In the genomic region with DNA sequence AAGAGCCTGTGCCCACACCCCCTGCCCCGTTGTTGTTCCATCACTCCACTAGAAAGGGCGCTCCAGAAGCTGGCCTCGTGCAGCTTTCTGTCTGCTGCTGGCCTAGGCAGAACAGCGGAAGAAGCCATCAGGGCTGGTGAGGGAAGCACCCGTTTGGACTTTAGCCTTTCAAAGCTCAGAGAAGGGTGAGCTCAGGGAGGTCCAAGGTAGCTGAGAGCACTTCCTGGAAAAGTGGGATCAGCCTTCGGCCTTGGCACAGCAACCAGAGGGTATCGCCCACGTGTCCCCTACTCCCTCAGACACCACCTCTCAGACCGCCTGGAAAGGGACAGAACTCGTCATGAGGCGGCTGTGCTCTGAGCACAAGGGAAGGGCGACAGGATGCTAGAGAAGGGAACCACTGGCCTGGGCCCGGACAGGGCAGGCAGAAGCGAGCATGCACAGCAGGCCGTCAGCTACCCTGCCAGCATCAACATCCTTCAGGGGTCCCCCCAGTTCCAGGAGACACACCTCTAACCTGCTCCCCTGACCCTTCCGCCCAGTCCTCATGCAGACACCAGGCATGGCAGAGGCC, we compare ENCODE assay signal across 11 cellular contexts. TPM values are rescaled to one million over a fixed set of nuclear protein-coding genes. Genes with fewer than 3 reads are reported as not detected.
DNase-seq lines count a peak whose midpoint lies in the region; ATAC-seq and TF ChIP-seq lines count a peak whose summit lies in the region.
"Not testable (repeated sequence)": the region's sequence is repeated elsewhere in the genome, so short reads cannot be mapped to it uniquely, and the experiment has no call there.
"Had no signal": no experiment of that assay in that cellular context is flagged by ENCODE, and none has a peak within 500 bp of the region (broad histone marks: within the 10 kb centered on the region; RNA-seq: fewer than 3 reads in every experiment).

No MANE protein-coding gene starts in this region.

- H3K4me2 ChIP-seq in hepatocyte, result not testable (repeated sequence)

- TF ChIP-seq CTCF in adrenal gland (IDR thresholded peaks at IDR 0.05); esophagus muscularis mucosa (IDR thresholded peaks at IDR 0.05); heart right ventricle (IDR thresholded peaks at IDR 0.05); hepatocyte (IDR thresholded peaks at IDR 0.05; ENCODE audit: poor library complexity); sigmoid colon (IDR thresholded peaks at IDR 0.05); tibial artery (IDR thresholded peaks at IDR 0.05): not testable (repeated sequence)

- H3K9ac ChIP-seq in mucosa of rectum (ENCODE audit: low read depth in 1 of 2, low read length in 2 of 2), result peak overlapping the region in 1 of 2 donors; percentile 80

- H3K36me3 ChIP-seq in adrenal gland (replicated peaks in 1 of 2) (peaks cover 0 to 16% of the 10 kb centered on the region in 2 donors), esophagus muscularis mucosa (peaks cover 0 to 52% (median 36%) of the 10 kb centered on the region in 4 donors), heart right ventricle (peaks cover 0 to 49% (median 0%) of the 10 kb centered on the region in 9 donors), tibial artery (peaks cover 0 to 61% (median 18%) of the 10 kb centered on the region in 3 donors)
- H3K36me3 ChIP-seq in hepatocyte (replicated peaks; ENCODE audit: insufficient read depth, low read depth); mucosa of rectum (ENCODE audit: control insufficient read depth in 2 of 2, insufficient read depth in 2 of 2, low read length in 2 of 2); sigmoid colon: not testable (repeated sequence)

- H3K4me3 ChIP-seq in adrenal gland; esophagus muscularis mucosa; heart right ventricle; hepatocyte; mucosa of rectum (ENCODE audit: low read length in 2 of 2); sigmoid colon; tibial artery: not testable (repeated sequence)

- not testable (repeated sequence) for H3K9me3 ChIP-seq in adrenal gland (replicated peaks in 1 of 3); esophagus muscularis mucosa; heart right ventricle; hepatocyte (ENCODE audit: low read depth); mucosa of rectum (ENCODE audit: control insufficient read depth in 2 of 2, low read length in 2 of 2); sigmoid colon; tibial artery

- H2AFZ ChIP-seq in hepatocyte, result not testable (repeated sequence)

- DNase-seq in adrenal gland, result peak in 1 of 7 donors; percentile 23
- not testable (repeated sequence) for DNase-seq in esophagus muscularis mucosa (ENCODE audit: extremely low spot score); heart right ventricle; hepatocyte (ENCODE audit: low spot score); sigmoid colon; tibial artery

- TF ChIP-seq POLR2A in adrenal gland (IDR thresholded peaks at IDR 0.05); esophagus muscularis mucosa (IDR thresholded peaks at IDR 0.05; ENCODE audit: low read depth); sigmoid colon (IDR thresholded peaks at IDR 0.05): not testable (repeated sequence)

- H3K4me1 ChIP-seq in adrenal gland (replicated peaks in 1 of 2); hepatocyte (ENCODE audit: insufficient read depth): not testable (repeated sequence)
- peaks cover 4 to 40% (median 28%) of the 10 kb centered on the region in 4 donors for H3K4me1 ChIP-seq in esophagus muscularis mucosa
- H3K4me1 ChIP-seq in heart right ventricle, result peaks cover 0 to 29% (median 0%) of the 10 kb centered on the region in 9 donors
- H3K4me1 ChIP-seq in mucosa of rectum (ENCODE audit: control insufficient read depth in 2 of 2, insufficient read depth in 2 of 2, low read length in 2 of 2), result peaks cover 24 to 43% of the 10 kb centered on the region in 2 donors
- peaks cover 0 to 48% (median 26%) of the 10 kb centered on the region in 4 donors for H3K4me1 ChIP-seq in sigmoid colon
- peaks cover 0 to 23% (median 5%) of the 10 kb centered on the region in 4 donors for H3K4me1 ChIP-seq in tibial artery

- peak in 5 of 8 donors; percentile 2 to 11 (median 8) for ATAC-seq in heart right ventricle

- not testable (repeated sequence) for TF ChIP-seq EP300 in esophagus muscularis mucosa (IDR thresholded peaks at IDR 0.05); sigmoid colon (IDR thresholded peaks at IDR 0.05)

- not testable (repeated sequence) for H3K27me3 ChIP-seq in adrenal gland; esophagus muscularis mucosa; heart right ventricle; hepatocyte; mucosa of rectum (ENCODE audit: control insufficient read depth in 2 of 2, insufficient read depth in 2 of 2, low read length in 2 of 2); sigmoid colon; tibial artery

- H3K79me2 ChIP-seq in hepatocyte, result not testable (repeated sequence)

- H4K20me1 ChIP-seq in hepatocyte (ENCODE audit: insufficient read depth, poor library complexity, severe bottlenecking), result not testable (repeated sequence)

- H3K27ac ChIP-seq in adrenal gland (peak overlapping the region in 3 of 5 donors; percentile 8 to 83 (median 82)), esophagus muscularis mucosa (replicated peaks in 1 of 4) (peak overlapping the region in 3 of 4 donors; percentile 54 to 59 (median 58)), heart right ventricle (peak overlapping the region in 9 of 10 donors; percentile 10 to 87 (median 78)), hepatocyte (peak overlapping the region; percentile 37), mucosa of rectum (ENCODE audit: low read depth in 2 of 2, low read length in 2 of 2) (peak overlapping the region; percentile 91 to 95), sigmoid colon (peak overlapping the region in 3 of 4 donors; percentile 76 to 81 (median 78)), tibial artery (peak overlapping the region; percentile 59 to 72)

- WGBS in adrenal gland, 4 donors, result 59 to 73% (median 64%) methylated on average over 5 to 16 of the region's 16 CpGs
- WGBS in esophagus muscularis mucosa, result 83% methylated on average over 11 of the region's 16 CpGs
- 68 to 70% methylated on average over 11 to 15 of the region's 16 CpGs for WGBS in heart right ventricle, 2 donors
- WGBS in hepatocyte (ENCODE audit: low lambda C conversion rate, missing lambda C conversion rate), result 79% methylated on average over 16 of the region's 16 CpGs
- 26 to 76% methylated on average over 16 of the region's 16 CpGs for WGBS in sigmoid colon, 2 donors

- intact Hi-C loops in adrenal gland (cut with DNase I); esophagus muscularis mucosa (cut with DNase I); heart right ventricle (cut with DNase I); sigmoid colon (cut with DNase I); tibial artery (cut with DNase I; ENCODE audit: low total_unique reads): not testable (repeated sequence)

- H3K9me2 ChIP-seq in hepatocyte (replicated peaks; ENCODE audit: insufficient read depth), result not testable (repeated sequence)

RNA-seq across cellular contexts. Expression of a gene that starts 11.6 kb away (rescaled TPM):
- 100 to 1,000 TPM in 4 of 8 donors, 10 to 100 TPM in 4; 37.2 to 136 (median 92.7) TPM for total RNA-seq in adrenal gland
- polyA plus RNA-seq in adrenal gland, result 100 to 1,000 TPM in 1 of 3 donors, 10 to 100 TPM in 2; 51.8 to 118 (median 63.0) TPM
- total RNA-seq in esophagus muscularis mucosa, result 10 to 100 TPM; 41.7 to 62.3 (median 45.6) TPM
- 100 to 1,000 TPM; 150 to 238 (median 186) TPM for total RNA-seq in heart right ventricle
- 100 to 1,000 TPM; 128 to 155 TPM for polyA plus RNA-seq in heart right ventricle
- 19.5 and 28.4 TPM in 2 replicates for total RNA-seq in hepatocyte
- polyA plus RNA-seq in hepatocyte, result 32.5 and 36.7 TPM in 2 replicates
- 10 to 100 TPM; 31.9 to 60.7 (median 35.1) TPM for total RNA-seq in sigmoid colon
- polyA plus RNA-seq in sigmoid colon, result 100 to 1,000 TPM in 1 of 3 donors, 10 to 100 TPM in 2; 67.9 to 158 (median 70.5) TPM

RNA-seq across cellular contexts. Expression of a gene that starts 24.9 kb away (rescaled TPM):
- 100 to 1,000 TPM; 168 to 343 (median 277) TPM for total RNA-seq in adrenal gland
- polyA plus RNA-seq in adrenal gland, result 100 to 1,000 TPM; 121 to 274 (median 218) TPM
- total RNA-seq in esophagus muscularis mucosa, result 100 to 1,000 TPM in 2 of 4 donors, 10 to 100 TPM in 2; 76.4 to 129 (median 101) TPM
- 100 to 1,000 TPM in 3 of 10 donors, 10 to 100 TPM in 7; 70.2 to 140 (median 85.4) TPM for total RNA-seq in heart right ventricle
- 100 to 1,000 TPM in 1 of 2 donors, 10 to 100 TPM in 1; 82.2 to 164 TPM for polyA plus RNA-seq in heart right ventricle
- 146 and 227 TPM in 2 replicates for total RNA-seq in hepatocyte
- 343 and 351 TPM in 2 replicates for polyA plus RNA-seq in hepatocyte
- total RNA-seq in sigmoid colon, result 100 to 1,000 TPM in 1 of 4 donors, 10 to 100 TPM in 3; 59.3 to 124 (median 70.4) TPM
- polyA plus RNA-seq in sigmoid colon, result 100 to 1,000 TPM in 1 of 3 donors, 10 to 100 TPM in 2; 61.3 to 216 (median 70.9) TPM

RNA-seq across cellular contexts. Expression of a gene that starts 25.4 kb away (rescaled TPM):
- total RNA-seq in adrenal gland (10 to 100 TPM; 36.5 to 78.0 (median 53.4) TPM), esophagus muscularis mucosa (10 to 100 TPM; 18.4 to 36.2 (median 25.1) TPM), heart right ventricle (10 to 100 TPM; 11.0 to 24.2 (median 14.4) TPM), hepatocyte (8.3 and 10.5 TPM in 2 replicates), sigmoid colon (10 to 100 TPM; 11.0 to 21.3 (median 18.3) TPM)
- polyA plus RNA-seq in adrenal gland (10 to 100 TPM; 29.7 to 58.6 (median 42.3) TPM), heart right ventricle (10 to 100 TPM in 1 of 2 donors, 1 to 10 TPM in 1; 9.3 to 15.3 TPM), hepatocyte (14.2 and 14.8 TPM in 2 replicates), sigmoid colon (10 to 100 TPM in 1 of 3 donors, 1 to 10 TPM in 2; 1.8 to 12.8 (median 3.2) TPM)

RNA-seq across cellular contexts. Expression of a gene that starts 25.7 kb away (rescaled TPM):
- total RNA-seq in adrenal gland (1 to 10 TPM in 3 of 8 donors, under 1 TPM in 3, not detected in 2; 0.48 to 2.7 (median 1.1) TPM), esophagus muscularis mucosa (10 to 100 TPM; 20.5 to 67.8 (median 26.0) TPM), heart right ventricle (10 to 100 TPM in 2 of 10 donors, 1 to 10 TPM in 8; 3.6 to 15.6 (median 5.9) TPM), hepatocyte (2.2 and 2.8 TPM in 2 replicates), sigmoid colon (100 to 1,000 TPM in 1 of 4 donors, 10 to 100 TPM in 3; 33.9 to 135 (median 64.2) TPM)
- polyA plus RNA-seq in adrenal gland (1 to 10 TPM in 2 of 3 donors, under 1 TPM in 1; 0.42 to 6.5 (median 1.9) TPM), heart right ventricle (1 to 10 TPM; 2.0 to 5.6 TPM), hepatocyte (0.28 and 1.9 TPM in 2 replicates), sigmoid colon (1 to 10 TPM in 1 of 3 donors, not detected in 2; 4.6 TPM)
- total RNA-seq: GM23248 had no signal
- polyA plus RNA-seq: AG04450, CD14-positive monocyte, GM23248 had no signal

RNA-seq across cellular contexts. Expression of a gene that starts 52.3 kb away (rescaled TPM):
- total RNA-seq in adrenal gland (under 1 TPM in 5 of 8 donors, not detected in 3; 0.11 to 0.28 (median 0.23) TPM), esophagus muscularis mucosa (not detected), heart right ventricle (under 1 TPM in 1 of 10 donors, not detected in 9; 0.09 TPM), hepatocyte (86.2 and 87.3 TPM in 2 replicates), sigmoid colon (not detected)
- polyA plus RNA-seq in adrenal gland (not detected), heart right ventricle (under 1 TPM in 1 of 2 donors, not detected in 1; 0.03 TPM), hepatocyte (48.2 and 75.5 TPM in 2 replicates), sigmoid colon (under 1 TPM in 1 of 3 donors, not detected in 2; 0.06 TPM)
- total RNA-seq: CD8-positive, alpha-beta T cell; GM23248 had no signal
- polyA plus RNA-seq: AG04450, CD14-positive monocyte, GM23248 had no signal

Comparison
In these comparisons a context has a peak if more than half of its experiments do, and no peak if none do; other contexts are left out.
1. H3K27ac ChIP-seq: peak in every context shown above with its lines; median percentile 93 in mucosa of rectum; 82 in adrenal gland; 78 in heart right ventricle; 78 in sigmoid colon; 66 in tibial artery; 58 in esophagus muscularis mucosa; 37 in hepatocyte.